ENCODE assay signal across 1 cellular context in genomic region chr11:57094206-57094940, GRCh38.
TF ChIP-seq lines count a peak whose summit lies in the region.

No MANE protein-coding gene starts in this region.

TF ChIP-seq in IMR-90, 13 proteins besides CTCF, POLR2A, EP300 and RAD21:
- TF ChIP-seq RCOR1 (IDR thresholded peaks at IDR 0.05; ENCODE audit: insufficient replicate concordance, low read length) (no peak), MXI1 (IDR thresholded peaks at IDR 0.05; ENCODE audit: borderline replicate concordance, low read depth, low read length) (no peak), NFE2L2 (IDR thresholded peaks at IDR 0.05; ENCODE audit: low read depth, low read length) (no peak), SMC3 (IDR thresholded peaks at IDR 0.05; ENCODE audit: low read depth, low read length) (no peak), MAFK (IDR thresholded peaks at IDR 0.05; ENCODE audit: low read depth, low read length) (no peak), RFX5 (IDR thresholded peaks at IDR 0.05; ENCODE audit: low read depth, low read length) (no peak), FOS (IDR thresholded peaks at IDR 0.05; ENCODE audit: low read depth, low read length) (no peak), BHLHE40 (IDR thresholded peaks at IDR 0.05; ENCODE audit: low read depth, low read length) (no peak)
